8 cellular contexts compared by ENCODE assay signal in the genomic region with DNA sequence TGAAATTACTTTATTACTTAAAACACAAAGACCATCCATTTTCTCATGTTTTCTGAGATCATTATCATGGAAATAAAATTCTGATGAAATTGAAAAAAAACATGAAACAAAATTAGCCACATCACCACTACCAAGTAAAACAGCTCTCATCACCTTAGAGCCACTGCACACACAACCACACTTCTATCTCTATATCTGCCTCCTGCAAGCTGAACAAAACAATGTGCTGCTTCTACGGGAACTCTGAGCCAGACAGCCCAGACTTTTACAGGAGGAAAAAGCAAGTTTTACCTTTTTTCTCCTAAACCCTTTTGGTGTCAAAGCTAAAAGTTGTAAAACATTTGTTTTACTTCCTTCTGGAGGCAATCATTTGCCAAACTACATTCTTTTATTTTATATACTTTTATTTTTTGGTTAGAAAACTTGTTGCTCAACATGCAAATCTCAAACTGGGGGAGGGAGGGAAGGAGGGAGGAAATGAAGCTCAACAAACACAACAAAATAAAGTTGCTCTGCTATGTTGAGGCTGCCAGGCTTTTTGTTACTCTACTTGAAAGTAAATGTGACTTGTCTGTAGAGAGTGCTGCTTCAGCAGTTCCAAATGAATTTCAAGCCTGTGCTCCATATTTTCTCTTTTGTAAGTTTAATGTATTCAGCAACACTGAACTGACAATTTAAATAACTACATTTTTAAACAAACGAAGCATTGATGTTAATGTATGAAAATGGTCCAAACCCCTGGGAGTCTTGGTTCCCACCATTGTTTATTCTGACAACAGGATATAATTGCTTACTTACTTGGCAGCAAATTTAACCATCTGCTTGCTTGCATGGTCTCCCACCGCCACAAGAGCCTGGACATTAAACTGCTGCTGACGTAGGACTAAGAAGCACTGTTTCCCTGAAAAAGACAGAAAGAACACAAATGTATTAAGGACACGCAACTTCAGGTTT. TPM values are rescaled to one million over a fixed set of nuclear protein-coding genes. Genes with fewer than 3 reads are reported as not detected.
A peak's percentile ranks its signal among the peaks of the same experiment; 100 is the strongest.
DNase-seq lines count a peak whose midpoint lies in the region; ATAC-seq and TF ChIP-seq lines count a peak whose summit lies in the region.

No MANE protein-coding gene starts in this region.

- intact Hi-C loops in left colon (cut with DNase I, micrococcal nuclease) = no loop called here

- DNase-seq in stimulated activated naive CD8-positive, alpha-beta T cell treated with anti-CD3 and anti-CD28 coated beads, Interleukin-15, Interleukin-2, amounts not matched to agents 100 U/mL and 50 U/mL, for 24 hours = no peak
- no peak for DNase-seq in stimulated activated naive CD8-positive, alpha-beta T cell treated with anti-CD3 and anti-CD28 coated beads, Interleukin-15, amount 100 ng/mL, for 72 hours
- DNase-seq in activated CD4-positive, alpha-beta T cell treated with anti-CD3 and anti-CD28 coated beads, Interleukin-2, amount 10 ng/mL, durations not matched to agents 7 days and 5 days = peak; percentile 45
- DNase-seq in immature natural killer cell = no peak
- DNase-seq in islet precursor cell = no peak
- DNase-seq in left colon = no peak
- no peak for DNase-seq in omental fat pad (ENCODE audit: low spot score)

- POLR2A ChIA-PET in activated CD4-positive, alpha-beta T cell treated with anti-CD3 and anti-CD28 coated beads, Interleukin-2, amount 10 ng/mL, durations not matched to agents 7 days and 5 days (lab: Charles Lee) = interaction anchor here (1.1 kb wide), 1 partner anchor 33 kb away, joined by 3 read pairs; no protein-coding TSS in a partner anchor

- H3K36me3 Mint-ChIP-seq in activated CD4-positive, alpha-beta T cell treated with anti-CD3 and anti-CD28 coated beads, Interleukin-2, amount 10 ng/mL, durations not matched to agents 7 days and 5 days (ENCODE audit: low read depth) = peaks cover 53% of the 10 kb centered on the region
- H3K36me3 Mint-ChIP-seq in immature natural killer cell = peaks cover 8 to 13% (median 9%) of the 10 kb centered on the region in 3 donors

- no peak overlapping the region for H3K4me3 Mint-ChIP-seq in stimulated activated naive CD8-positive, alpha-beta T cell treated with anti-CD3 and anti-CD28 coated beads, Interleukin-15, amount 100 ng/mL, for 72 hours
- H3K4me3 Mint-ChIP-seq in activated CD4-positive, alpha-beta T cell treated with anti-CD3 and anti-CD28 coated beads, Interleukin-2, amount 10 ng/mL, durations not matched to agents 7 days and 5 days = peak overlapping the region; percentile 21
- H3K4me3 Mint-ChIP-seq in immature natural killer cell = no peak overlapping the region

- H3K9me3 Mint-ChIP-seq in stimulated activated naive CD8-positive, alpha-beta T cell treated with anti-CD3 and anti-CD28 coated beads, Interleukin-15, amount 100 ng/mL, for 72 hours = no peaks in the 10 kb centered on the region
- H3K9me3 Mint-ChIP-seq in activated CD4-positive, alpha-beta T cell treated with anti-CD3 and anti-CD28 coated beads, Interleukin-2, amount 10 ng/mL, durations not matched to agents 7 days and 5 days = no peaks in the 10 kb centered on the region
- H3K9me3 Mint-ChIP-seq in immature natural killer cell = peaks cover 0 to 2% (median 0%) of the 10 kb centered on the region in 6 donors

- TF ChIP-seq CTCF in omental fat pad (IDR thresholded peaks at IDR 0.05) = no peak

- no peak overlapping the region for H3K27ac Mint-ChIP-seq in stimulated activated naive CD8-positive, alpha-beta T cell treated with anti-CD3 and anti-CD28 coated beads, Interleukin-15, amount 100 ng/mL, for 72 hours
- H3K27ac Mint-ChIP-seq in activated CD4-positive, alpha-beta T cell treated with anti-CD3 and anti-CD28 coated beads, Interleukin-2, amount 10 ng/mL, durations not matched to agents 7 days and 5 days = peak overlapping the region; percentile 86
- H3K27ac Mint-ChIP-seq in immature natural killer cell = peak overlapping the region; percentile 59 to 93 (median 65)

- peak; percentile 65 for ATAC-seq in stimulated activated naive CD8-positive, alpha-beta T cell treated with anti-CD3 and anti-CD28 coated beads, Interleukin-15, Interleukin-2, amounts not matched to agents 100 U/mL and 50 U/mL, for 24 hours
- no peak for ATAC-seq in stimulated activated naive CD8-positive, alpha-beta T cell treated with anti-CD3 and anti-CD28 coated beads, Interleukin-15, amount 100 ng/mL, for 72 hours
- ATAC-seq in left colon = no peak
- no peak for ATAC-seq in HG02885 (IDR thresholded peaks at IDR 0.05; ENCODE audit: poor library complexity, unreplicated experiment)
- no peak for ATAC-seq in omental fat pad (ENCODE audit: low FRiP score)

- H3K4me1 Mint-ChIP-seq in stimulated activated naive CD8-positive, alpha-beta T cell treated with anti-CD3 and anti-CD28 coated beads, Interleukin-15, amount 100 ng/mL, for 72 hours = peaks cover 58% of the 10 kb centered on the region
- peaks cover 61% of the 10 kb centered on the region for H3K4me1 Mint-ChIP-seq in activated CD4-positive, alpha-beta T cell treated with anti-CD3 and anti-CD28 coated beads, Interleukin-2, amount 10 ng/mL, durations not matched to agents 7 days and 5 days
- peaks cover 23 to 42% of the 10 kb centered on the region in 2 donors for H3K4me1 Mint-ChIP-seq in immature natural killer cell

- CTCF ChIA-PET in activated CD4-positive, alpha-beta T cell treated with anti-CD3 and anti-CD28 coated beads, Interleukin-2, amount 10 ng/mL, durations not matched to agents 7 days and 5 days (lab: Charles Lee) = interaction anchor here (0.5 to 0.6 kb wide), 2 partner anchors 16 to 424 kb away, joined by 3 read pairs; no protein-coding TSS in a partner anchor

- H3K27me3 Mint-ChIP-seq in stimulated activated naive CD8-positive, alpha-beta T cell treated with anti-CD3 and anti-CD28 coated beads, Interleukin-15, amount 100 ng/mL, for 72 hours = no peaks in the 10 kb centered on the region
- H3K27me3 Mint-ChIP-seq in activated CD4-positive, alpha-beta T cell treated with anti-CD3 and anti-CD28 coated beads, Interleukin-2, amount 10 ng/mL, durations not matched to agents 7 days and 5 days = no peaks in the 10 kb centered on the region
- H3K27me3 Mint-ChIP-seq in immature natural killer cell (ENCODE audit: low read depth in 3 of 3) = no peaks in the 10 kb centered on the region

RNA-seq across cellular contexts. Expression of a gene that starts 24.6 kb away (rescaled TPM):
- total RNA-seq in activated CD4-positive, alpha-beta T cell treated with anti-CD3 and anti-CD28 coated beads, Interleukin-2, amount 10 ng/mL, durations not matched to agents 7 days and 5 days = 10 to 100 TPM; 90.8 to 90.9 TPM
- polyA plus RNA-seq in immature natural killer cell = 100 to 1,000 TPM in 1 of 3 donors, 10 to 100 TPM in 2; 63.5 to 132 (median 86.1) TPM
- total RNA-seq in left colon (10 to 100 TPM; 37.9 to 41.7 TPM), omental fat pad (10 to 100 TPM; 59.3 to 76.3 (median 68.2) TPM)

Comparison
In these comparisons a context has a peak if more than half of its experiments do, and no peak if none do; other contexts are left out.
1. H3K27ac Mint-ChIP-seq: peak in activated CD4-positive, alpha-beta T cell treated with anti-CD3 and anti-CD28 coated beads, Interleukin-2, amount 10 ng/mL, durations not matched to agents 7 days and 5 days (single experiment) and immature natural killer cell (6 of 6); none in stimulated activated naive CD8-positive, alpha-beta T cell treated with anti-CD3 and anti-CD28 coated beads, Interleukin-15, amount 100 ng/mL, for 72 hours (0 of 2).